ENCODE assay signal across 18 cellular contexts in the genomic region with DNA sequence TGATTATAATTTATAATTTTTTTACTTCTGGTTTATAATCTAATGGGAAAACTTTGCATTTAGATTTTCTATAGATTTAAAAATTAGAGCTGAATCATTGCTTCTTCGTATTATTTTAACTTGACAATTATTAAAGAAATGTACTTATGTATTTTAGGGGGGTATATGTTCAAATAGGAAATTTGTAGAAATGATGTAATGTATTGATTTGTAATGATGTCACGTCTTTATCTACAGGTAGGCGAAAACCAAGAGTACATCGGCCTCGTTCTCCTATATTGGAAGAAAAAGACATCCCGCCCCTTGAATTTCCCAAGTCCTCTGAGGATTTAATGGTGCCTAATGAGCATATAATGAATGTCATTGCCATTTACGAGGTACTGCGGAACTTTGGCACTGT. TPM values are rescaled to one million over a fixed set of nuclear protein-coding genes. Genes with fewer than 3 reads are reported as not detected.
DNase-seq lines count a peak whose midpoint lies in the region; ATAC-seq and TF ChIP-seq lines count a peak whose summit lies in the region.
"Had no signal": no experiment of that assay in that cellular context is flagged by ENCODE, and none has a peak within 500 bp of the region (broad histone marks: within the 10 kb centered on the region; RNA-seq: fewer than 3 reads in every experiment).

No MANE protein-coding gene starts in this region.

- intact Hi-C loops in natural killer cell (cut with micrococcal nuclease): no loop called here
- intact Hi-C loops in CD8-positive, alpha-beta T cell (cut with DNase I, micrococcal nuclease): no loop called here

- H3K27me3 Mint-ChIP-seq in natural killer cell (ENCODE audit: low read depth in 2 of 2): no peaks in the 10 kb centered on the region
- no peaks in the 10 kb centered on the region for H3K27me3 Mint-ChIP-seq in natural killer cell treated with Interleukin-12 subunit alpha and Interleukin-12 subunit beta and Interleukin-15 and Interleukin-18, amount 100 ng/mL, for 72 hours
- no peaks in the 10 kb centered on the region for H3K27me3 Mint-ChIP-seq in CD8-positive, alpha-beta T cell (ENCODE audit: low read depth)
- no peaks in the 10 kb centered on the region for H3K27me3 Mint-ChIP-seq in central memory CD8-positive, alpha-beta T cell
- no peaks in the 10 kb centered on the region for H3K27me3 Mint-ChIP-seq in stimulated activated naive CD8-positive, alpha-beta T cell treated with anti-CD3 and anti-CD28 coated beads, Interleukin-15, amount 100 ng/mL, for 72 hours

- no peak for ATAC-seq in natural killer cell
- ATAC-seq in natural killer cell treated with Interleukin-12 subunit alpha and Interleukin-12 subunit beta and Interleukin-15 and Interleukin-18, amount 100 ng/mL, for 72 hours: no peak
- no peak for ATAC-seq in CD8-positive, alpha-beta T cell
- ATAC-seq in central memory CD8-positive, alpha-beta T cell (replicated peaks; ENCODE audit: extremely low read depth, poor library complexity, severe bottlenecking): no peak
- ATAC-seq in stimulated activated naive CD8-positive, alpha-beta T cell treated with anti-CD3 and anti-CD28 coated beads, Interleukin-15, amount 100 ng/mL, for 72 hours: no peak
- ATAC-seq: A549 had no signal

- TF ChIP-seq CTCF in natural killer cell (IDR thresholded peaks at IDR 0.05): no peak
- no peak for TF ChIP-seq CTCF in CD8-positive, alpha-beta T cell (IDR thresholded peaks at IDR 0.05)

- POLR2A ChIA-PET in CD8-positive, alpha-beta T cell (lab: Charles Lee): no interaction called here

- peaks cover 39% of the 10 kb centered on the region for H3K4me1 ChIP-seq in CD8-positive, alpha-beta T cell (ENCODE audit: insufficient read depth, low read length)
- H3K4me1 ChIP-seq: A549 had no signal

- H3K36me3 ChIP-seq in CD8-positive, alpha-beta T cell (ENCODE audit: insufficient read depth, low read length): peaks cover 15% of the 10 kb centered on the region

- H3K9me3 ChIP-seq in CD8-positive, alpha-beta T cell (ENCODE audit: low read length): no peaks in the 10 kb centered on the region
- H3K9me3 ChIP-seq: A549 had no signal

- no peaks in the 10 kb centered on the region for H3K36me3 Mint-ChIP-seq in natural killer cell
- peaks cover 6% of the 10 kb centered on the region for H3K36me3 Mint-ChIP-seq in natural killer cell treated with Interleukin-12 subunit alpha and Interleukin-12 subunit beta and Interleukin-15 and Interleukin-18, amount 100 ng/mL, for 72 hours
- peaks cover 42% of the 10 kb centered on the region for H3K36me3 Mint-ChIP-seq in CD8-positive, alpha-beta T cell
- H3K36me3 Mint-ChIP-seq in central memory CD8-positive, alpha-beta T cell (ENCODE audit: insufficient read depth): peaks cover 30% of the 10 kb centered on the region

- no peak overlapping the region for H3K4me3 Mint-ChIP-seq in natural killer cell
- no peak overlapping the region for H3K4me3 Mint-ChIP-seq in natural killer cell treated with Interleukin-12 subunit alpha and Interleukin-12 subunit beta and Interleukin-15 and Interleukin-18, amount 100 ng/mL, for 72 hours
- peak overlapping the region; percentile 23 for H3K4me3 Mint-ChIP-seq in CD8-positive, alpha-beta T cell
- H3K4me3 Mint-ChIP-seq in central memory CD8-positive, alpha-beta T cell: no peak overlapping the region
- no peak overlapping the region for H3K4me3 Mint-ChIP-seq in stimulated activated naive CD8-positive, alpha-beta T cell treated with anti-CD3 and anti-CD28 coated beads, Interleukin-15, amount 100 ng/mL, for 72 hours

- CTCF ChIA-PET in CD8-positive, alpha-beta T cell (lab: Charles Lee): no interaction called here

- DNase-seq in natural killer cell (no peak), GOT3 (lab: John Stamatoyannopoulos, UW) (no peak)
- no peak for DNase-seq in natural killer cell treated with Interleukin-12 subunit alpha and Interleukin-12 subunit beta and Interleukin-15 and Interleukin-18, amount 100 ng/mL, for 72 hours (ENCODE audit: low spot score)
- no peak for DNase-seq in CD8-positive, alpha-beta T cell
- no peak for DNase-seq in central memory CD8-positive, alpha-beta T cell (ENCODE audit: low spot score in 2 of 2)
- no peak for DNase-seq in stimulated activated naive CD8-positive, alpha-beta T cell treated with anti-CD3 and anti-CD28 coated beads, Interleukin-15, amount 100 ng/mL, for 72 hours
- no peak for DNase-seq in stimulated activated CD4-positive, alpha-beta T cell treated with anti-CD3 and anti-CD28 coated beads, Interleukin-2, amount 100 ng/mL, for 24 hours
- DNase-seq: 8988T, ACHN, AML-193, C1 segment of cervical spinal cord, Calu3, COR-L47, DMS53, DMS79 treated with DMSO at 0.1 percent for 48 hours, H7, HCEC 1CT had no signal

- peak overlapping the region; percentile 70 to 74 for H3K27ac Mint-ChIP-seq in natural killer cell
- no peak overlapping the region for H3K27ac Mint-ChIP-seq in natural killer cell treated with Interleukin-12 subunit alpha and Interleukin-12 subunit beta and Interleukin-15 and Interleukin-18, amount 100 ng/mL, for 72 hours
- no peak overlapping the region for H3K27ac Mint-ChIP-seq in CD8-positive, alpha-beta T cell
- H3K27ac Mint-ChIP-seq in central memory CD8-positive, alpha-beta T cell (ENCODE audit: low read depth): peak overlapping the region; percentile 75
- no peak overlapping the region for H3K27ac Mint-ChIP-seq in stimulated activated naive CD8-positive, alpha-beta T cell treated with anti-CD3 and anti-CD28 coated beads, Interleukin-15, amount 100 ng/mL, for 72 hours

- H3K27me3 ChIP-seq in CD8-positive, alpha-beta T cell (ENCODE audit: insufficient read depth, low read length): no peaks in the 10 kb centered on the region

- H3K27ac ChIP-seq in CD8-positive, alpha-beta T cell (ENCODE audit: low read depth, low read length): no peak overlapping the region
- H3K27ac ChIP-seq: A549 had no signal

- H3K9me3 Mint-ChIP-seq in natural killer cell: no peaks in the 10 kb centered on the region
- no peaks in the 10 kb centered on the region for H3K9me3 Mint-ChIP-seq in natural killer cell treated with Interleukin-12 subunit alpha and Interleukin-12 subunit beta and Interleukin-15 and Interleukin-18, amount 100 ng/mL, for 72 hours
- H3K9me3 Mint-ChIP-seq in CD8-positive, alpha-beta T cell: no peaks in the 10 kb centered on the region
- no peaks in the 10 kb centered on the region for H3K9me3 Mint-ChIP-seq in central memory CD8-positive, alpha-beta T cell
- H3K9me3 Mint-ChIP-seq in stimulated activated naive CD8-positive, alpha-beta T cell treated with anti-CD3 and anti-CD28 coated beads, Interleukin-15, amount 100 ng/mL, for 72 hours: no peaks in the 10 kb centered on the region

- peaks cover 73 to 78% of the 10 kb centered on the region in 2 donors for H3K4me1 Mint-ChIP-seq in natural killer cell
- peaks cover 49 to 58% of the 10 kb centered on the region in 2 donors for H3K4me1 Mint-ChIP-seq in natural killer cell treated with Interleukin-12 subunit alpha and Interleukin-12 subunit beta and Interleukin-15 and Interleukin-18, amount 100 ng/mL, for 72 hours (ENCODE audit: low read depth in 2 of 2)
- peaks cover 80% of the 10 kb centered on the region for H3K4me1 Mint-ChIP-seq in CD8-positive, alpha-beta T cell (ENCODE audit: low read depth)
- H3K4me1 Mint-ChIP-seq in central memory CD8-positive, alpha-beta T cell: peaks cover 74% of the 10 kb centered on the region
- peaks cover 72% of the 10 kb centered on the region for H3K4me1 Mint-ChIP-seq in stimulated activated naive CD8-positive, alpha-beta T cell treated with anti-CD3 and anti-CD28 coated beads, Interleukin-15, amount 100 ng/mL, for 72 hours

- H3K4me3 ChIP-seq in CD8-positive, alpha-beta T cell (ENCODE audit: low read depth, low read length): no peak overlapping the region
- H3K4me3 ChIP-seq: A549 had no signal

RNA-seq across cellular contexts. Expression of a gene that starts 28.4 kb away (rescaled TPM):
- 100 to 1,000 TPM; 168 to 205 (median 193) TPM for total RNA-seq in natural killer cell
- 10 to 100 TPM; 73.4 to 94.7 TPM for total RNA-seq in natural killer cell treated with Interleukin-12 subunit alpha and Interleukin-12 subunit beta and Interleukin-15 and Interleukin-18, amount 100 ng/mL, for 72 hours
- 100 to 1,000 TPM in 1 of 2 experiments, 10 to 100 TPM in 1; 97.8 to 107 TPM for total RNA-seq in CD8-positive, alpha-beta T cell

Comparison
In these comparisons a context has a peak if more than half of its experiments do, and no peak if none do; other contexts are left out.
1. H3K27ac Mint-ChIP-seq: peak in natural killer cell (2 of 2) and central memory CD8-positive, alpha-beta T cell (single experiment); none in natural killer cell treated with Interleukin-12 subunit alpha and Interleukin-12 subunit beta and Interleukin-15 and Interleukin-18, amount 100 ng/mL, for 72 hours (0 of 2), CD8-positive, alpha-beta T cell (single experiment) and stimulated activated naive CD8-positive, alpha-beta T cell treated with anti-CD3 and anti-CD28 coated beads, Interleukin-15, amount 100 ng/mL, for 72 hours (0 of 2).